15 cellular contexts compared by ENCODE assay signal in the genomic region with DNA sequence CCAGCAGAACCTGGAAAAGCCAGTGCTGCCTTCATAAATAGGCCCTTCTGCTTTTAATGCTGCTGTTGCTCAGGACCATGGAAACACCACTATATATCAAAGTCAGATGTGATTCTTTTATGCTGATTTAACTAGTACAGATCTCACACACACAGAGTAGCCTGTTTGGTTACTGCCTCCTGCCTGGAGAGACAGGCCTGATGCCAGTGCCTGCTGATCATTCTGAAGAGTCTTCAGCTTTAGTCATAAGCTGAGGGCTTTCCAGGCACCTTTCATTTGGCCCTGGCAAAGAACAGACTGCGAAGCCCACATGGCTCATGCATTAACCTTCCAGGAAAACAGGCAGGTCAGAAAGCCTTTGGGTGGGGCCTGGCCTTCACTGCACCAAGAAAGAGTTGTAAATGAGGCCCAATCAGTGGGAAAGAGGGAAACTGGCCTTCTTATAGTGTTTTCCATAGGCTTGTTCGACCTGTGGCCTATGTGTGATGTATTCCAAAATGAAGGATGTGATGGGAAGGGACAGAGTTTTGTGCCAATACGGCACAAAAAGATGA.
DNase-seq lines count a peak whose midpoint lies in the region; ATAC-seq and TF ChIP-seq lines count a peak whose summit lies in the region.
"Had no signal": no experiment of that assay in that cellular context is flagged by ENCODE, and none has a peak within 500 bp of the region (broad histone marks: within the 10 kb centered on the region; RNA-seq: fewer than 3 reads in every experiment).

No MANE protein-coding gene starts in this region.

- H3K27ac ChIP-seq in heart right ventricle, result no peak overlapping the region
- no peak overlapping the region for H3K27ac ChIP-seq in right atrium auricular region
- H3K27ac ChIP-seq: C4-2B, SJCRH30, suprapubic skin had no signal

- H3K4me3 ChIP-seq in heart right ventricle, result no peak overlapping the region
- H3K4me3 ChIP-seq in right atrium auricular region, result no peak overlapping the region
- H3K4me3 ChIP-seq: SJCRH30, suprapubic skin had no signal

- DNase-seq in heart right ventricle (peak in 1 of 2 donors; percentile 25), right atrium auricular region (ENCODE audit: low spot score) (no peak), cerebellum (ENCODE audit: low spot score) (peak; percentile 33), iris pigment epithelial cell (ENCODE audit: low read depth) (peak; percentile 46), iPS-NIHi7 (ENCODE audit: extremely low spot score) (no peak), RPMI8226 (no peak), ecto neural progenitor cell (ENCODE audit: low spot score) (no peak)
- no peak for DNase-seq in stimulated activated CD4-positive, alpha-beta T cell treated with anti-CD3 and anti-CD28 coated beads, Interleukin-4, amount 100 ng/mL, for 4 hours
- DNase-seq: activated CD4-positive, alpha-beta T cell treated with anti-CD3 and anti-CD28 coated beads for 48 hours; MM.1S; NCI-H1436 treated with DMSO at 0.1 percent for 48 hours; retina had no signal

- no peaks in the 10 kb centered on the region for H3K27me3 ChIP-seq in heart right ventricle
- H3K27me3 ChIP-seq in right atrium auricular region, result no peaks in the 10 kb centered on the region
- H3K27me3 ChIP-seq: SJCRH30, suprapubic skin had no signal

- H3K9me3 ChIP-seq in heart right ventricle, result peaks cover 0 to 6% (median 0%) of the 10 kb centered on the region in 11 donors
- peaks cover 0 to 2% of the 10 kb centered on the region in 2 donors for H3K9me3 ChIP-seq in right atrium auricular region
- H3K9me3 ChIP-seq: SJCRH30, suprapubic skin had no signal

- 73 to 84% methylated on average over 3 of the region's 3 CpGs for WGBS in heart right ventricle, 2 donors

- peak; percentile 46 to 93 (median 82) for ATAC-seq in heart right ventricle

- H3K4me1 ChIP-seq in heart right ventricle, result peaks cover 0 to 6% (median 0%) of the 10 kb centered on the region in 9 donors
- H3K4me1 ChIP-seq in right atrium auricular region, result no peaks in the 10 kb centered on the region
- H3K4me1 ChIP-seq: suprapubic skin had no signal

- intact Hi-C loops in heart right ventricle (cut with DNase I), result loop anchor here in 1 of 10 donors (10.0 kb wide), 1 partner anchor 96 kb away; no protein-coding TSS in a partner anchor

- H3K36me3 ChIP-seq in heart right ventricle (peaks cover 0 to 1% (median 0%) of the 10 kb centered on the region in 9 donors), right atrium auricular region (no peaks in the 10 kb centered on the region)
- H3K36me3 ChIP-seq: SJCRH30, suprapubic skin had no signal

- TF ChIP-seq CTCF in heart right ventricle (IDR thresholded peaks at IDR 0.05) (no peak), right atrium auricular region (IDR thresholded peaks at IDR 0.05) (no peak)

Comparison
In these comparisons a context has a peak if more than half of its experiments do, and no peak if none do; other contexts are left out.
1. DNase-seq: peak in cerebellum (single experiment) and iris pigment epithelial cell (single experiment); none in right atrium auricular region (single experiment), iPS-NIHi7 (single experiment), stimulated activated CD4-positive, alpha-beta T cell treated with anti-CD3 and anti-CD28 coated beads, Interleukin-4, amount 100 ng/mL, for 4 hours (0 of 2), RPMI8226 (single experiment) and ecto neural progenitor cell (single experiment).